Comparison of ENCODE assay signal across 9 cellular contexts in genomic region chr4:150055467-150055866, GRCh38. TPM values are rescaled to one million over a fixed set of nuclear protein-coding genes. Genes with fewer than 3 reads are reported as not detected.
"Had no signal": no experiment of that assay in that cellular context is flagged by ENCODE, and none has a peak within 500 bp of the region (broad histone marks: within the 10 kb centered on the region; RNA-seq: fewer than 3 reads in every experiment).

No MANE protein-coding gene starts in this region.

- FAIRE-seq: H1, H54 had no signal

- H3K4me3 Mint-ChIP-seq: GM23338, H9, IgD-negative memory B cell had no signal

- H3K4me3 ChIP-seq: GM23338 had no signal

- H3K36me3 Mint-ChIP-seq: IgD-negative memory B cell had no signal

- H3K27ac ChIP-seq: HL-60, KMS-11 had no signal

- H3K4me1 Mint-ChIP-seq: GM23338, H9, IgD-negative memory B cell had no signal

- H3K27ac Mint-ChIP-seq: GM23338, H9, IgD-negative memory B cell had no signal

- H3K9ac ChIP-seq: KMS-11 had no signal

- H3K27me3 Mint-ChIP-seq: IgD-negative memory B cell had no signal

- H2AFZ ChIP-seq: GM23338 had no signal

- DNase-seq: H9, HCEC 1CT, KBM-7 had no signal

- H3K4me2 ChIP-seq: GM23338, KMS-11 had no signal

- ATAC-seq: GM23338 had no signal

RNA-seq across cellular contexts. Expression of gene DCLK2, which starts 22.8 kb away (rescaled TPM):
- polyA plus RNA-seq: GM23338 had no signal
